8 cellular contexts compared by ENCODE assay signal in genomic region chr2:231198291-231199173, GRCh38. TPM values are rescaled to one million over a fixed set of nuclear protein-coding genes. Genes with fewer than 3 reads are reported as not detected.
DNase-seq lines count a peak whose midpoint lies in the region; ATAC-seq and TF ChIP-seq lines count a peak whose summit lies in the region.

Gene ARMC9 (plus strand): TSS chr2:231198631. CDS start chr2:231206239, 7,608 bp downstream.

- TF ChIP-seq CTCF in fibroblast of mammary gland (conservative IDR thresholded peaks at IDR 0.05; ENCODE audit: control insufficient read depth, insufficient read depth, low read depth, low read length): no peak

- POLR2A ChIA-PET in naive thymus-derived CD8-positive, alpha-beta T cell (lab: Charles Lee): interaction anchor here (1.1 kb wide), 1 partner anchor 266 kb away, joined by 3 read pairs; the partner anchor contains the start of gene NCL

- H3K4me1 Mint-ChIP-seq in naive thymus-derived CD8-positive, alpha-beta T cell: peaks cover 5 to 16% (median 8%) of the 10 kb centered on the region in 4 donors
- peaks cover 17% of the 10 kb centered on the region for H3K4me1 Mint-ChIP-seq in stimulated activated memory B cell treated with anti-CD40 and anti-IgM and Interleukin-4, amounts not matched to agents 10 μg/mL and 1 μg/mL and 100 μg/mL, for 72 hours

- no peaks in the 10 kb centered on the region for H3K36me3 Mint-ChIP-seq in naive thymus-derived CD8-positive, alpha-beta T cell
- H3K36me3 Mint-ChIP-seq in stimulated activated memory B cell treated with anti-CD40 and anti-IgM and Interleukin-4, amounts not matched to agents 10 μg/mL and 1 μg/mL and 100 μg/mL, for 72 hours: peaks cover 6% of the 10 kb centered on the region

- peak within 1 kb of the TSS; percentile 87 to 95 (median 92) for H3K4me3 Mint-ChIP-seq in naive thymus-derived CD8-positive, alpha-beta T cell
- peak within 1 kb of the TSS; percentile 90 for H3K4me3 Mint-ChIP-seq in stimulated activated memory B cell treated with anti-CD40 and anti-IgM and Interleukin-4, amounts not matched to agents 10 μg/mL and 1 μg/mL and 100 μg/mL, for 72 hours

- no peaks in the 10 kb centered on the region for H3K9me3 Mint-ChIP-seq in naive thymus-derived CD8-positive, alpha-beta T cell
- no peaks in the 10 kb centered on the region for H3K9me3 Mint-ChIP-seq in stimulated activated memory B cell treated with anti-CD40 and anti-IgM and Interleukin-4, amounts not matched to agents 10 μg/mL and 1 μg/mL and 100 μg/mL, for 72 hours

- peak within 1 kb of the TSS; percentile 97 for H3K4me3 ChIP-seq in fibroblast of mammary gland (ENCODE audit: control insufficient read depth, low read depth, low read length)

- DNase-seq in DMS79 (lab: John Stamatoyannopoulos, UW): peak; percentile 29
- peak; percentile 90 for DNase-seq in HuH-7.5 (ENCODE audit: low spot score)
- DNase-seq in RKO (ENCODE audit: low spot score): peak; percentile 79
- DNase-seq in activated T-helper 1 cell treated with anti-CD3 and anti-CD28 coated beads, Interleukin-2, amount 50 U/mL, for 16 hours (ENCODE audit: low read depth in 1 of 2, low spot score in 1 of 2): peak; percentile 37 to 58
- peak; percentile 40 for DNase-seq in fibroblast of mammary gland (ENCODE audit: low read depth)
- peak; percentile 57 to 83 (median 72) for DNase-seq in naive thymus-derived CD8-positive, alpha-beta T cell

- peaks cover 0 to 8% (median 2%) of the 10 kb centered on the region in 5 donors for H3K27me3 Mint-ChIP-seq in naive thymus-derived CD8-positive, alpha-beta T cell
- no peaks in the 10 kb centered on the region for H3K27me3 Mint-ChIP-seq in stimulated activated memory B cell treated with anti-CD40 and anti-IgM and Interleukin-4, amounts not matched to agents 10 μg/mL and 1 μg/mL and 100 μg/mL, for 72 hours

- peak; percentile 97 for ATAC-seq in GM21529 (IDR thresholded peaks at IDR 0.05; ENCODE audit: unreplicated experiment)
- peak; percentile 96 to 97 for ATAC-seq in naive thymus-derived CD8-positive, alpha-beta T cell
- peak; percentile 96 for ATAC-seq in stimulated activated memory B cell treated with anti-CD40 and anti-IgM and Interleukin-4, amounts not matched to agents 10 μg/mL and 1 μg/mL and 100 μg/mL, for 72 hours

- peak within 1 kb of the TSS; percentile 54 to 93 (median 82) for H3K27ac Mint-ChIP-seq in naive thymus-derived CD8-positive, alpha-beta T cell
- peak within 1 kb of the TSS; percentile 84 for H3K27ac Mint-ChIP-seq in stimulated activated memory B cell treated with anti-CD40 and anti-IgM and Interleukin-4, amounts not matched to agents 10 μg/mL and 1 μg/mL and 100 μg/mL, for 72 hours

RNA-seq across cellular contexts. Expression of gene ARMC9, which starts in this region (rescaled TPM):
- 1 to 10 TPM; 1.7 to 2.0 TPM for total RNA-seq in naive thymus-derived CD8-positive, alpha-beta T cell
- 1 to 10 TPM in 2 of 3 donors, under 1 TPM in 1; 0.78 to 2.6 (median 2.2) TPM for polyA plus RNA-seq in naive thymus-derived CD8-positive, alpha-beta T cell

Comparison
In these comparisons a context has a peak if more than half of its experiments do, and no peak if none do; other contexts are left out.
1. Peak in every context shown above with its lines: DNase-seq, ATAC-seq and H3K4me3 ChIP-seq.
2. DNase-seq: peak in every context shown above with its lines; median percentile 90 in HuH-7.5; 79 in RKO; 72 in naive thymus-derived CD8-positive, alpha-beta T cell; 48 in activated T-helper 1 cell treated with anti-CD3 and anti-CD28 coated beads, Interleukin-2, amount 50 U/mL, for 16 hours; 40 in fibroblast of mammary gland; 29 in DMS79.